ENCODE assay signal across 12 cellular contexts in genomic region chr15:67072951-67073350, GRCh38. TPM values are rescaled to one million over a fixed set of nuclear protein-coding genes. Genes with fewer than 3 reads are reported as not detected.
DNase-seq lines count a peak whose midpoint lies in the region; ATAC-seq lines count a peak whose summit lies in the region.
"Had no signal": no experiment of that assay in that cellular context is flagged by ENCODE, and none has a peak within 500 bp of the region (broad histone marks: within the 10 kb centered on the region; RNA-seq: fewer than 3 reads in every experiment).

No MANE protein-coding gene starts in this region.

- intact Hi-C loops in posterior cingulate gyrus (cut with DNase I), result no loop called here

- no peak for ATAC-seq in activated T-cell treated with anti-CD3 and anti-CD28 coated beads, Interleukin-2, amount 50 U/mL, for 4 hours
- peak; percentile 47 for ATAC-seq in effector memory CD8-positive, alpha-beta T cell (replicated peaks)
- ATAC-seq in stimulated activated naive B cell treated with anti-CD40 and anti-IgM and Interleukin-4, amounts not matched to agents 10 μg/mL and 1 μg/mL and 100 μg/mL, for 72 hours (replicated peaks), result no peak
- ATAC-seq: left lung had no signal

- H3K27ac ChIP-seq in SK-N-MC, result peak overlapping the region; percentile 68
- H3K27ac ChIP-seq: left lung had no signal

- H3K36me3 ChIP-seq in SK-N-MC (ENCODE audit: insufficient read depth, low read length), result peaks cover 10% of the 10 kb centered on the region; the same call in 1 of the 2 replicates
- H3K36me3 ChIP-seq: left lung had no signal

- peaks cover 88% of the 10 kb centered on the region for H3K4me1 Mint-ChIP-seq in activated T-cell treated with anti-CD3 and anti-CD28 coated beads, Interleukin-2, amount 50 U/mL, for 4 hours (ENCODE audit: low read depth)
- peaks cover 71 to 85% of the 10 kb centered on the region in 2 donors for H3K4me1 Mint-ChIP-seq in effector memory CD8-positive, alpha-beta T cell (ENCODE audit: low read depth in 2 of 2)
- peaks cover 67 to 92% of the 10 kb centered on the region in 2 donors for H3K4me1 Mint-ChIP-seq in stimulated activated naive B cell treated with anti-CD40 and anti-IgM and Interleukin-4, amounts not matched to agents 10 μg/mL and 1 μg/mL and 100 μg/mL, for 72 hours

- no peak for DNase-seq in activated T-cell treated with anti-CD3 and anti-CD28 coated beads, Interleukin-2, amount 50 U/mL, for 4 hours
- DNase-seq in activated T-cell treated with anti-CD3 and anti-CD28 coated beads for 4 hours (no peak), SK-N-MC (ENCODE audit: low read depth, low spot score) (no peak), posterior cingulate gyrus (no peak), GF-D8 (lab: John Stamatoyannopoulos, UW) (no peak), NCI-H1105 treated with DMSO at 0.1 percent for 48 hours (lab: John Stamatoyannopoulos, UW) (no peak)
- no peak for DNase-seq in effector memory CD8-positive, alpha-beta T cell
- no peak for DNase-seq in stimulated activated naive B cell treated with anti-CD40 and anti-IgM and Interleukin-4, amounts not matched to agents 10 μg/mL and 1 μg/mL and 100 μg/mL, for 72 hours
- DNase-seq: DND-41; endodermal cell; left lung; stimulated activated CD4-positive, alpha-beta T cell treated with anti-CD3 and anti-CD28 coated beads, Interleukin-12 subunit alpha, Interleukin-12 subunit beta, amount 100 ng/mL, for 4 hours had no signal

- H3K36me3 Mint-ChIP-seq in activated T-cell treated with anti-CD3 and anti-CD28 coated beads, Interleukin-2, amount 50 U/mL, for 4 hours (ENCODE audit: insufficient read depth), result peaks cover 28% of the 10 kb centered on the region
- peaks cover 25% of the 10 kb centered on the region for H3K36me3 Mint-ChIP-seq in effector memory CD8-positive, alpha-beta T cell (ENCODE audit: insufficient read depth)
- H3K36me3 Mint-ChIP-seq in stimulated activated naive B cell treated with anti-CD40 and anti-IgM and Interleukin-4, amounts not matched to agents 10 μg/mL and 1 μg/mL and 100 μg/mL, for 72 hours, result peaks cover 29 to 38% of the 10 kb centered on the region in 2 donors

- no peak overlapping the region for H3K9ac ChIP-seq in SK-N-MC (ENCODE audit: insufficient read length)

- no peaks in the 10 kb centered on the region for H3K9me3 Mint-ChIP-seq in activated T-cell treated with anti-CD3 and anti-CD28 coated beads, Interleukin-2, amount 50 U/mL, for 4 hours
- no peaks in the 10 kb centered on the region for H3K9me3 Mint-ChIP-seq in effector memory CD8-positive, alpha-beta T cell
- no peaks in the 10 kb centered on the region for H3K9me3 Mint-ChIP-seq in stimulated activated naive B cell treated with anti-CD40 and anti-IgM and Interleukin-4, amounts not matched to agents 10 μg/mL and 1 μg/mL and 100 μg/mL, for 72 hours
- H3K9me3 Mint-ChIP-seq: endodermal cell had no signal

- H3K4me3 Mint-ChIP-seq in activated T-cell treated with anti-CD3 and anti-CD28 coated beads, Interleukin-2, amount 50 U/mL, for 4 hours, result peak overlapping the region; percentile 30
- peak overlapping the region; percentile 59 to 68 for H3K4me3 Mint-ChIP-seq in effector memory CD8-positive, alpha-beta T cell
- H3K4me3 Mint-ChIP-seq in stimulated activated naive B cell treated with anti-CD40 and anti-IgM and Interleukin-4, amounts not matched to agents 10 μg/mL and 1 μg/mL and 100 μg/mL, for 72 hours, result peak overlapping the region in 1 of 2 donors; percentile 5
- H3K4me3 Mint-ChIP-seq: endodermal cell had no signal

- H3K27ac Mint-ChIP-seq in effector memory CD8-positive, alpha-beta T cell, result peak overlapping the region; percentile 9 to 72
- peak overlapping the region; percentile 91 for H3K27ac Mint-ChIP-seq in stimulated activated naive B cell treated with anti-CD40 and anti-IgM and Interleukin-4, amounts not matched to agents 10 μg/mL and 1 μg/mL and 100 μg/mL, for 72 hours
- H3K27ac Mint-ChIP-seq: endodermal cell had no signal

- no peaks in the 10 kb centered on the region for H3K9me3 ChIP-seq in SK-N-MC (ENCODE audit: low read depth, low read length)
- H3K9me3 ChIP-seq: left lung had no signal

- no peak overlapping the region for H3K4me3 ChIP-seq in SK-N-MC
- H3K4me3 ChIP-seq: left lung had no signal

- no peaks in the 10 kb centered on the region for H3K27me3 Mint-ChIP-seq in activated T-cell treated with anti-CD3 and anti-CD28 coated beads, Interleukin-2, amount 50 U/mL, for 4 hours (ENCODE audit: low read depth)
- H3K27me3 Mint-ChIP-seq in effector memory CD8-positive, alpha-beta T cell, result no peaks in the 10 kb centered on the region
- no peaks in the 10 kb centered on the region for H3K27me3 Mint-ChIP-seq in stimulated activated naive B cell treated with anti-CD40 and anti-IgM and Interleukin-4, amounts not matched to agents 10 μg/mL and 1 μg/mL and 100 μg/mL, for 72 hours

RNA-seq across cellular contexts. Expression of gene SMAD3, which starts 7.5 kb away (rescaled TPM):
- 10 to 100 TPM; 23.2 to 25.7 (median 24.4) TPM for total RNA-seq in activated T-cell treated with anti-CD3 and anti-CD28 coated beads, Interleukin-2, amount 50 U/mL, for 4 hours
